In the genomic region with DNA sequence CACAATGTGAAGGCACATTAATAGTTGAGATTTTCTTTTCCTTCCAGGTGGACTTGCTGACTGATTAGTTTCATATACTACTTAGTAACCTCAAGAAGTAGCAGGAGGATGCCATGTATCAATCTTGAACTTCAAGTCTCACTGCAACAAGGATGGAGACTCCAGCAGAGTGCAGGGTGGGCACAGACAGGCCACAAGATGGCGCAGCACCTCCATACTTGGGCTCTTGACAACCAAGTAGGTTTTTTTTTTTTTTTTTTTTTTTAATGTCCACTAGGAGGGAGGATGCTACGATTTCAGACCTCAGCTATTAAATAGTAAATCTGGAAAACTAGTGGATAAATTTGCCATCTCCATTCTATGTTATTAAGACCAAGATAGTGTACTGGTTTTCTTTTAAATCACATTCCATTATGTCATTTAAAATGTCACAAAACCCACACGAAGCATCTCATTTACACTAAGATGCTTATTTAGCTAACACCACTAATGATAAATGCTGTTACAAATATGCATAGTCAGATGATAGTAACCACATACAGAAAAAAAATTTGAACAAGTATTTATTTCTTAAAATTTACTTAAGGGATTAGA, we compare ENCODE assay signal across 8 cellular contexts. TPM values are rescaled to one million over a fixed set of nuclear protein-coding genes. Genes with fewer than 3 reads are reported as not detected.
A peak's percentile ranks its signal among the peaks of the same experiment; 100 is the strongest.
DNase-seq lines count a peak whose midpoint lies in the region; ATAC-seq, FAIRE-seq and TF ChIP-seq lines count a peak whose summit lies in the region.

No MANE protein-coding gene starts in this region.

- H3K4me3 ChIP-seq in A549 (no peak overlapping the region), thyroid gland (replicated peaks in 1 of 3) (no peak overlapping the region)

- TF ChIP-seq CTCF in A549 (IDR thresholded peaks at IDR 0.05) (peak; percentile 99), foreskin keratinocyte (conservative IDR thresholded peaks at IDR 0.05) (peak; percentile 86), osteocyte (IDR thresholded peaks at IDR 0.05) (peak; percentile 92), thyroid gland (IDR thresholded peaks at IDR 0.05) (peak; percentile 32 to 73 (median 58))

- no peak for TF ChIP-seq EP300 in A549 (IDR thresholded peaks at IDR 0.05)

- H3K9me3 ChIP-seq in A549 (no peaks in the 10 kb centered on the region), thyroid gland (no peaks in the 10 kb centered on the region)

- H3K36me3 Mint-ChIP-seq in osteocyte (ENCODE audit: unreplicated experiment), result peaks cover 23% of the 10 kb centered on the region

- TF ChIP-seq POLR2A in A549 (IDR thresholded peaks at IDR 0.05; ENCODE audit: low read length) (no peak), thyroid gland (IDR thresholded peaks at IDR 0.05) (no peak)

- no peaks in the 10 kb centered on the region for H3K4me1 Mint-ChIP-seq in osteocyte (ENCODE audit: unreplicated experiment)

- no peaks in the 10 kb centered on the region for H3K27me3 Mint-ChIP-seq in osteocyte (ENCODE audit: unreplicated experiment)

- CTCF ChIA-PET in A549 (lab: Yijun Ruan, JAX), result interaction anchor here (0.6 to 8.0 kb wide), 76 partner anchors 9 to 1284 kb away, joined by 3 to 116 read pairs (median 4); a partner anchor contains a TSS

- H3K4me3 Mint-ChIP-seq in osteocyte (ENCODE audit: unreplicated experiment), result no peak overlapping the region

- FAIRE-seq in A549 (lab: Jason Lieb, UNC), result no peak

- H3K27ac ChIP-seq in A549 (peak overlapping the region; percentile 87 to 93), foreskin keratinocyte (no peak overlapping the region), thyroid gland (no peak overlapping the region)

- peaks cover 9 to 12% of the 10 kb centered on the region in 2 donors for H3K36me3 ChIP-seq in thyroid gland

- no peaks in the 10 kb centered on the region for H3K9me3 Mint-ChIP-seq in osteocyte (ENCODE audit: unreplicated experiment)

- no peak overlapping the region for H3K27ac Mint-ChIP-seq in osteocyte (ENCODE audit: unreplicated experiment)

- no peaks in the 10 kb centered on the region for H3K27me3 ChIP-seq in foreskin keratinocyte
- no peaks in the 10 kb centered on the region for H3K27me3 ChIP-seq in thyroid gland

- 13% methylated on average over 3 of the region's 3 CpGs for WGBS in A549 (ENCODE audit: missing lambda C conversion rate)
- 37 to 42% methylated on average over 3 of the region's 3 CpGs for WGBS in thyroid gland, 2 donors

- peak overlapping the region; percentile 18; the same call in 2 of the 3 replicates for H3K4me2 ChIP-seq in A549

- intact Hi-C loops in thyroid gland (cut with DNase I), result no loop called here

- DNase-seq in A549 (ENCODE audit: low read depth in 1 of 2, low spot score in 1 of 2) (peak; percentile 68 to 91), LoVo (ENCODE audit: low spot score) (peak; percentile 77), SHP77 treated with DMSO at 0.1 percent for 48 hours (lab: John Stamatoyannopoulos, UW) (peak; percentile 46), foreskin keratinocyte (peak in 1 of 2 donors; percentile 74), osteocyte (ENCODE audit: extremely low spot score, unreplicated experiment) (peak; percentile 91), thyroid gland (peak; percentile 66 to 77)
- DNase-seq in activated T-helper 9 cell treated with anti-CD3 and anti-CD28 coated beads, Interleukin-2, amount 50 U/mL, for 16 hours (ENCODE audit: low read depth), result peak; percentile 65

- POLR2A ChIA-PET in A549 (lab: Yijun Ruan, JAX), result interaction anchor here (0.6 kb wide), 3 partner anchors 117 to 967 kb away, joined by 4 to 7 read pairs (median 5); no protein-coding TSS in a partner anchor

- ATAC-seq in A549 (peak; percentile 58 to 83), GM18873 (IDR thresholded peaks at IDR 0.05; ENCODE audit: low FRiP score, unreplicated experiment) (peak; percentile 47), foreskin keratinocyte (peak; percentile 74)

- peaks cover 64% of the 10 kb centered on the region for H3K4me1 ChIP-seq in A549
- H3K4me1 ChIP-seq in foreskin keratinocyte, result no peaks in the 10 kb centered on the region
- no peaks in the 10 kb centered on the region for H3K4me1 ChIP-seq in thyroid gland

- TF ChIP-seq RAD21 in A549 (conservative IDR thresholded peaks at IDR 0.05 in 1 of 2, IDR thresholded peaks at IDR 0.05 in 1 of 2), result peak; percentile 96 to 98

TF ChIP-seq in A549, 52 proteins besides CTCF, POLR2A, EP300 and RAD21:
- TF ChIP-seq SMC3 (IDR thresholded peaks at IDR 0.05) (peak; percentile 97), KDM1A (IDR thresholded peaks at IDR 0.05; ENCODE audit: low read depth) (no peak), CHD2 (IDR thresholded peaks at IDR 0.05; ENCODE audit: low read length, partially characterized antibody) (no peak), JUN (IDR thresholded peaks at IDR 0.05) (peak in 1 of 2 experiments; percentile 39; a peak in 1 of 5 replicates), POLR2AphosphoS2 (conservative IDR thresholded peaks at IDR 0.05; ENCODE audit: low read length) (peak; percentile 56; the same call in 1 of the 2 replicates), FOSL2 (IDR thresholded peaks at IDR 0.05) (no peak), FOSL2 (CRISPR knock-in tag; IDR thresholded peaks at IDR 0.05) (no peak)

RNA-seq across cellular contexts. Expression of a gene that starts 58.6 kb away (rescaled TPM):
- polyA plus RNA-seq in A549 (2011; rRNA removed), result 183 and 198 TPM in 2 replicates
- polyA plus RNA-seq in A549 (2012; cell fraction: cytosol; rRNA removed), result 12.5 and 13.6 TPM in 2 replicates
- 5.4 and 9.5 TPM in 2 replicates for polyA plus RNA-seq in A549 (2012; cell fraction: nucleus; rRNA removed)
- 45.1 to 53.9 TPM (median 46.2 TPM) in 3 replicates for polyA plus RNA-seq in A549 (2017; fragmentation: RNase III; extraction: RNeasy Plus Mini Kit Qiagen cat#74134 plus additional on column Dnase treatment)
- 135 and 145 TPM in 2 replicates for polyA minus RNA-seq in A549 (2011; rRNA and poly(A)+ RNA removed)
- total RNA-seq in foreskin keratinocyte, result 78.4 and 86.4 TPM in 2 replicates
- polyA plus RNA-seq in foreskin keratinocyte, result 8.3 and 9.6 TPM in 2 replicates
- 197 and 211 TPM in 2 replicates for total RNA-seq in osteocyte
- 100 to 1,000 TPM; 280 to 550 (median 359) TPM for total RNA-seq in thyroid gland

Comparison
In these comparisons a context has a peak if more than half of its experiments do, and no peak if none do; other contexts are left out.
1. H3K27ac ChIP-seq: peak in A549 (2 of 2); none in foreskin keratinocyte (single experiment) and thyroid gland (0 of 3).
2. Peak in every context shown above with its lines, with median percentiles within 50 percentile points of each other: ATAC-seq and CTCF ChIP-seq.